Comparison of ENCODE assay signal across 14 cellular contexts in the genomic region with DNA sequence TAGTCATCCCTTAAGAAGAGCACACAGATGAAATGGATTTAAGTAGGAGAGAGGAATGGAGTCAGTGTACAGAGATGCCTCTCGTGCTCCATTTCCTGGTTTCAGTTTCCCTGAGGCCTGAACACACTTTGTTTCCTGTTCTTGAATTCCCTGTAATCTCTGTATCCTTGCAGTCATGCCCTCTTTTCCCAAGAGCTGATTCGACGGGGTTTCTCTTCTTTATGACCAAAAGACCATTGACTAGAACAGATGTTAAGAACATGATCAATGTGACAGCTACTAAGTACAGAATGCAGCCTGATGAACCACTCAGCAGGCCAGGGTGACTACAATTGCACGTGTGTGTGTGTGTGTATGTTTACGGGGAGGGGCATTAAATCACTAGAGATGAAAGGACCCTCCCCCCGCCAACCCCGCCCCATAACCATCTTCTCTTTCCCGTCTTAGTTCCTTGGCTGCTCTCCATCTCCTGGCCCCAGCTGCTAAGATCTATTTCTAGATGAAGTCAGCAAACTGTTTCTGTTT. TPM values are rescaled to one million over a fixed set of nuclear protein-coding genes. Genes with fewer than 3 reads are reported as not detected.
DNase-seq lines count a peak whose midpoint lies in the region; ATAC-seq and TF ChIP-seq lines count a peak whose summit lies in the region.
"Had no signal": no experiment of that assay in that cellular context is flagged by ENCODE, and none has a peak within 500 bp of the region (broad histone marks: within the 10 kb centered on the region; RNA-seq: fewer than 3 reads in every experiment).

No MANE protein-coding gene starts in this region.

- ATAC-seq in mucosa of descending colon = peak; percentile 90
- ATAC-seq in left lobe of liver = no peak
- no peak for ATAC-seq in HG03139 (IDR thresholded peaks at IDR 0.05; ENCODE audit: unreplicated experiment)

- DNase-seq in AG08395 (ENCODE audit: low spot score) (peak; percentile 46), M059J (ENCODE audit: low read depth) (peak; percentile 60), dorsolateral prefrontal cortex (peak in 1 of 10 donors; percentile 53), mucosa of descending colon (peak in 1 of 3 donors; percentile 40), left lobe of liver (ENCODE audit: low spot score) (no peak)
- DNase-seq in stimulated activated CD4-positive, alpha-beta T cell treated with anti-CD3 and anti-CD28 coated beads, Interleukin-4, amount 100 ng/mL, for 24 hours = no peak
- no peak for DNase-seq in stimulated activated naive CD4-positive, alpha-beta T cell (lab: John Stamatoyannopoulos, UW)
- DNase-seq: activated CD4-positive, alpha-beta T cell treated with anti-CD3 and anti-CD28 coated beads, Interleukin-2, amount 50 U/mL, for 4 hours; aorta; CD4-positive, alpha-beta memory T cell; NCI-H1048; nucleus accumbens; SIG-M5 had no signal

- no peaks in the 10 kb centered on the region for H3K4me1 ChIP-seq in mucosa of descending colon (ENCODE audit: low read depth)

- peak overlapping the region in 36 of 59 donors; percentile 2 to 81 (median 50) for H3K27ac ChIP-seq in dorsolateral prefrontal cortex

- no peaks in the 10 kb centered on the region for H3K9me3 ChIP-seq in mucosa of descending colon

- H3K4me3 ChIP-seq in dorsolateral prefrontal cortex (no peak overlapping the region), mucosa of descending colon (no peak overlapping the region)

- no peaks in the 10 kb centered on the region for H3K36me3 ChIP-seq in mucosa of descending colon (ENCODE audit: low read depth)

- intact Hi-C loops in dorsolateral prefrontal cortex (cut with DNase I) = no loop called here
- intact Hi-C loops in mucosa of descending colon (cut with DNase I, micrococcal nuclease) = no loop called here

- H3K27me3 ChIP-seq in dorsolateral prefrontal cortex = no peaks in the 10 kb centered on the region

- TF ChIP-seq CTCF in dorsolateral prefrontal cortex (IDR thresholded peaks at IDR 0.05 in 54 of 56, conservative IDR thresholded peaks at IDR 0.05 in 2 of 56; ENCODE audit: low read depth in 1 of 56, partially characterized antibody in 56 of 56) (no peak), mucosa of descending colon (IDR thresholded peaks at IDR 0.05) (no peak)

RNA-seq across cellular contexts. Expression of a gene that starts 26.2 kb away (rescaled TPM):
- total RNA-seq in M059J (2014; rRNA removed; shearing (Covaris generic)) = not detected in 2 replicates
- total RNA-seq in dorsolateral prefrontal cortex (10 to 100 TPM in 2 of 120 experiments, 1 to 10 TPM in 63, under 1 TPM in 49, not detected in 6; 0.22 to 15.5 (median 1.1) TPM), mucosa of descending colon (not detected), left lobe of liver (not detected)
- total RNA-seq: aorta; CD4-positive, alpha-beta memory T cell had no signal

RNA-seq across cellular contexts. Expression of a gene that starts 37.4 kb away (rescaled TPM):
- total RNA-seq in M059J (2014; rRNA removed; shearing (Covaris generic)) = not detected in 2 replicates
- 10 to 100 TPM; 17.2 to 91.6 (median 58.7) TPM for total RNA-seq in dorsolateral prefrontal cortex
- total RNA-seq in mucosa of descending colon = 1 to 10 TPM in 1 of 3 donors, under 1 TPM in 2; 0.89 to 1.4 (median 0.96) TPM
- not detected for total RNA-seq in left lobe of liver
- total RNA-seq: aorta; CD4-positive, alpha-beta memory T cell had no signal

RNA-seq across cellular contexts. Expression of a gene that starts 57.0 kb away (rescaled TPM):
- not detected in 2 replicates for total RNA-seq in M059J (2014; rRNA removed; shearing (Covaris generic))
- 1 to 10 TPM in 32 of 120 experiments, under 1 TPM in 14, not detected in 74; 0.08 to 7.8 (median 2.0) TPM for total RNA-seq in dorsolateral prefrontal cortex
- total RNA-seq in mucosa of descending colon = not detected
- total RNA-seq in left lobe of liver = not detected
- total RNA-seq: aorta; CD4-positive, alpha-beta memory T cell had no signal

Comparison
In these comparisons a context has a peak if more than half of its experiments do, and no peak if none do; other contexts are left out.
1. DNase-seq: peak in AG08395 (single experiment) and M059J (single experiment); none in stimulated activated CD4-positive, alpha-beta T cell treated with anti-CD3 and anti-CD28 coated beads, Interleukin-4, amount 100 ng/mL, for 24 hours (single experiment), left lobe of liver (single experiment) and stimulated activated naive CD4-positive, alpha-beta T cell (0 of 6).
2. RNA of a gene that starts 37.4 kb away (total RNA-seq): 17.2 to 91.6 TPM in dorsolateral prefrontal cortex; 0.89 to 1.4 TPM in mucosa of descending colon, not detected in M059J and not detected in left lobe of liver (single experiment); every median in the first group is over 4 times any median in the second.